26 cellular contexts compared by ENCODE assay signal in genomic region chr11:6565325-6565724, GRCh38.
"Had no signal": no experiment of that assay in that cellular context is flagged by ENCODE, and none has a peak within 500 bp of the region (broad histone marks: within the 10 kb centered on the region; RNA-seq: fewer than 3 reads in every experiment).

No MANE protein-coding gene starts in this region.

- FAIRE-seq: TTC549 had no signal

- H3K27me3 ChIP-seq: ascending aorta, body of pancreas had no signal

- H3K4me3 ChIP-seq: ascending aorta, body of pancreas had no signal

- H3K27ac ChIP-seq: ascending aorta, body of pancreas had no signal

- H3K9me3 ChIP-seq: ascending aorta, body of pancreas had no signal

- ATAC-seq: activated CD8-positive, alpha-beta T cell treated with anti-CD3 and anti-CD28 coated beads for 36 hours; activated T-cell treated with anti-CD3 and anti-CD28 coated beads, Interleukin-2, amount 50 U/mL, for 72 hours; body of pancreas; T-helper 17 cell had no signal

- H3K4me1 ChIP-seq: ascending aorta had no signal

- DNase-seq: activated B cell treated with CpG ODN at 0.5 μM for 24 hours; activated CD4-positive, alpha-beta T cell treated with anti-CD3 and anti-CD28 coated beads for 1 hour; activated CD4-positive, alpha-beta T cell treated with anti-CD3 and anti-CD28 coated beads, Interleukin-2, amount 50 U/mL, for 1 hour; activated CD8-positive, alpha-beta memory T cell treated with anti-CD3 and anti-CD28 coated beads, Interleukin-2, amount 50 U/mL, for 4 hours; activated CD8-positive, alpha-beta T cell treated with anti-CD3 and anti-CD28 coated beads for 36 hours; activated gamma-delta T cell treated with Interleukin-2 at 50 U/mL for 16 hours; activated naive CD4-positive, alpha-beta T cell treated with anti-CD3 and anti-CD28 coated beads, Interleukin-2, amount 50 U/mL, for 16 hours; activated T-cell treated with anti-CD3 and anti-CD28 coated beads, Interleukin-2, amount 50 U/mL, for 72 hours; amniotic stem cell; body of pancreas; central memory CD4-positive, alpha-beta T cell; Karpas-422; MM.1S; NCI-H1048; NCI-H1694; NCI-H2029; NCI-H2107; NCI-H2171 treated with DMSO at 0.1 percent for 48 hours; NCI-H226; NCI-H526 treated with DMSO at 0.1 percent for 48 hours; NCI-H82; SIG-M5; T-helper 17 cell; T1000 had no signal
